Comparison of ENCODE assay signal across 9 cellular contexts in the genomic region with DNA sequence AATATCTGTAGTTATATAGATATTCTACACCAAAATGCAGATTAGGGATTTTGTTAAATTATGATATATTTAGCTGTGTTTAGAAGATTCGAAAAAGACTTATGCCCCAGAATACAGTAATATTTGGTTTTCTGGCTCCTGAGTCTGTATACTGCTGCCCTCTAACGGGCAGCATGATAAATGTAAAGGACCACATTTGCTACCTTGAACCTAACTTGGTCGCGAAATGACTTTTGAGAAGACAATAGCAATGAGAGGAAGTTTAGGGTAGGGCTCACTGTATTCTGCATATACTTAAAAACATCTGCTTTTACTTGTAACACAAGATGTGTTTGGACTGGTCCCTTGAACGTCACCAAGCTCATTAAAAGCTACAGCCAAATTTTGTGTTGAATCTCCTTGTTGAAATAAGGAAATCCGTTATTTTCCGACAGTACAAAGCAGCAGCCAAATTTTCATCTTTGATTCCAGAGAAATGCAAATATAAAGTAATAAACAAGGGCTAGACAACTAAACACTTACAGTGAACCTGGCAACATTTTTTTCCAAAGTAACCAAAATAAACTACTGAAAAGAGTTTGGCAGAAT.
A peak's percentile ranks its signal among the peaks of the same experiment; 100 is the strongest.
DNase-seq lines count a peak whose midpoint lies in the region; ATAC-seq and TF ChIP-seq lines count a peak whose summit lies in the region.
"Had no signal": no experiment of that assay in that cellular context is flagged by ENCODE, and none has a peak within 500 bp of the region (broad histone marks: within the 10 kb centered on the region; RNA-seq: fewer than 3 reads in every experiment).

No MANE protein-coding gene starts in this region.

- TF ChIP-seq CTCF in HCT116 (IDR thresholded peaks at IDR 0.05 in 2 of 3, conservative IDR thresholded peaks at IDR 0.05 in 1 of 3; ENCODE audit: borderline replicate concordance in 1 of 3, insufficient read depth in 1 of 3, low read depth in 2 of 3, low read length in 2 of 3) (peak; percentile 66 to 77 (median 69); a peak in 5 of 6 replicates), MCF 10A (IDR thresholded peaks at IDR 0.05; ENCODE audit: unreplicated experiment) (peak; percentile 76), kidney epithelial cell (IDR thresholded peaks at IDR 0.05; ENCODE audit: insufficient read depth, low read length, poor library complexity, severe bottlenecking) (peak; percentile 66), testis (IDR thresholded peaks at IDR 0.05) (peak; percentile 29 to 60 (median 60))

- no peak overlapping the region for H3K4me3 Mint-ChIP-seq in MCF 10A (ENCODE audit: unreplicated experiment)
- H3K4me3 Mint-ChIP-seq: CD8-positive, alpha-beta memory T cell had no signal

- no peaks in the 10 kb centered on the region for H3K9me3 ChIP-seq in HCT116 (ENCODE audit: control insufficient read depth in 1 of 2, insufficient read depth in 1 of 2, low read depth in 1 of 2, low read length in 2 of 2)
- no peaks in the 10 kb centered on the region for H3K9me3 ChIP-seq in testis

- TF ChIP-seq POLR2A in HCT116 (IDR thresholded peaks at IDR 0.05; ENCODE audit: borderline replicate concordance, extremely low read depth, insufficient read depth, insufficient read length): no peak
- no peak for TF ChIP-seq POLR2A in testis (IDR thresholded peaks at IDR 0.05)

- no peaks in the 10 kb centered on the region for H3K36me3 Mint-ChIP-seq in MCF 10A (ENCODE audit: insufficient read depth, unreplicated experiment)

- H2AFZ ChIP-seq in HCT116 (ENCODE audit: low read depth, low read length, poor library complexity, severe bottlenecking): no peak overlapping the region

- peak overlapping the region; percentile 8 for H3K27ac Mint-ChIP-seq in MCF 10A (ENCODE audit: low read depth, unreplicated experiment)
- H3K27ac Mint-ChIP-seq: CD8-positive, alpha-beta memory T cell had no signal

- RAD21 ChIA-PET in HCT116 (lab: Charles Lee; ENCODE audit: low non-redundant PET in 1 of 2, low total read pairs in 2 of 2, uncharacterized antibody in 2 of 2, unreplicated experiment in 2 of 2): no interaction called here

- CTCF ChIA-PET in HCT116 (lab: Charles Lee): interaction anchor here (0.6 to 2.5 kb wide), 7 partner anchors 10 to 970 kb away, joined by 3 to 13 read pairs (median 4); partner anchors contain the start of gene ADM
- CTCF ChIA-PET in MCF 10A (lab: Yijun Ruan, JAX): interaction anchor here (0.6 to 3.9 kb wide), 44 partner anchors 10 to 763 kb away, joined by 3 to 47 read pairs (median 4); no protein-coding TSS in a partner anchor

- peak; percentile 80 for TF ChIP-seq RAD21 in HCT116 (IDR thresholded peaks at IDR 0.05; ENCODE audit: low read depth)

- WGBS in testis, 2 donors: 42 to 44% methylated on average over 7 of the region's 7 CpGs

- H3K9me2 ChIP-seq in HCT116 (ENCODE audit: insufficient read depth): no peaks in the 10 kb centered on the region

- BruUV-seq in HCT116 (replicated peaks; lab: Mats Ljungman, UMichigan): no TSS peak
- BruUV-seq in MCF 10A (replicated peaks; lab: Mats Ljungman, UMichigan): no TSS peak

- no peaks in the 10 kb centered on the region for H3K79me2 ChIP-seq in HCT116 (ENCODE audit: insufficient read depth, low read length)

- no peaks in the 10 kb centered on the region for H3K9me3 Mint-ChIP-seq in MCF 10A (ENCODE audit: unreplicated experiment)
- H3K9me3 Mint-ChIP-seq: CD8-positive, alpha-beta memory T cell had no signal

- POLR2A ChIA-PET in HCT116 (lab: Charles Lee) (interaction anchor here (0.9 kb wide), 1 partner anchor 332 kb away, joined by 4 read pairs; the partner anchor contains the start of gene ADM), MCF 10A (lab: Yijun Ruan, JAX) (interaction anchor here (0.8 to 2.6 kb wide), 10 partner anchors 91 to 336 kb away, joined by 3 to 11 read pairs (median 5); no protein-coding TSS in a partner anchor)

- H4K20me1 ChIP-seq in HCT116 (ENCODE audit: insufficient read depth): no peaks in the 10 kb centered on the region

- DNase-seq in NCI-H1417 (lab: John Stamatoyannopoulos, UW) (peak in 2 of 3 experiments; percentile 21 to 38), NCI-H1417 treated with DMSO at 0.1 percent for 48 hours (lab: John Stamatoyannopoulos, UW) (no peak), HCT116 (ENCODE audit: low read depth, low spot score) (peak; percentile 16), NOMO-1 (lab: John Stamatoyannopoulos, UW; ENCODE audit: unreplicated experiment in 2 of 2) (peak; percentile 7 to 52), MCF 10A (ENCODE audit: unreplicated experiment) (peak; percentile 60), kidney epithelial cell (ENCODE audit: low read depth) (no peak), testis (peak; percentile 37), amniotic stem cell (lab: John Stamatoyannopoulos, UW) (no peak)

- H3K27me3 ChIP-seq in HCT116 (ENCODE audit: insufficient read depth, low read length) (no peaks in the 10 kb centered on the region), kidney epithelial cell (ENCODE audit: control insufficient read depth, insufficient read depth, low read length) (no peaks in the 10 kb centered on the region), testis (no peaks in the 10 kb centered on the region)

- no peaks in the 10 kb centered on the region for H3K27me3 Mint-ChIP-seq in MCF 10A (ENCODE audit: insufficient read depth, unreplicated experiment)
- H3K27me3 Mint-ChIP-seq: CD8-positive, alpha-beta memory T cell had no signal

- intact Hi-C loops in HCT116 (cut with micrococcal nuclease) (loop anchor here (1.0 to 10.0 kb wide), 5 partner anchors 110 to 358 kb away; partner anchors contain the start of gene ADM), MCF 10A (cut with micrococcal nuclease) (loop anchor here (1.0 to 10.0 kb wide), 6 partner anchors 111 to 762 kb away; no protein-coding TSS in a partner anchor), testis (cut with DNase I; ENCODE audit: low total_unique reads) (loop anchor here (10.0 kb wide), 1 partner anchor 218 kb away; no protein-coding TSS in a partner anchor)

- no peaks in the 10 kb centered on the region for H3K36me3 ChIP-seq in HCT116 (ENCODE audit: control insufficient read depth in 1 of 2, insufficient read depth in 2 of 2, low read length in 2 of 2)
- H3K36me3 ChIP-seq in kidney epithelial cell (ENCODE audit: control insufficient read depth, insufficient read depth, low read length): no peaks in the 10 kb centered on the region
- no peaks in the 10 kb centered on the region for H3K36me3 ChIP-seq in testis (ENCODE audit: low read depth, missing control alignments)

- H3K4me1 ChIP-seq in HCT116 (ENCODE audit: control insufficient read depth in 1 of 2, insufficient read depth in 2 of 2, low read length in 2 of 2) (no peaks in the 10 kb centered on the region), testis (no peaks in the 10 kb centered on the region)

- peak; percentile 67; the same call in 1 of the 2 replicates for ATAC-seq in HCT116

- H3K27ac ChIP-seq in HCT116 (ENCODE audit: low read depth, low read length) (no peak overlapping the region), testis (no peak overlapping the region)

- no peak overlapping the region for H3K9ac ChIP-seq in HCT116 (ENCODE audit: low read length)

- H3K4me1 Mint-ChIP-seq in MCF 10A (ENCODE audit: insufficient read depth, unreplicated experiment): peaks cover 6% of the 10 kb centered on the region
- H3K4me1 Mint-ChIP-seq: CD8-positive, alpha-beta memory T cell had no signal

- no peak overlapping the region for H3K4me3 ChIP-seq in HCT116 (replicated peaks in 1 of 2; ENCODE audit: low read depth in 1 of 2, low read length in 2 of 2)
- H3K4me3 ChIP-seq in kidney epithelial cell (ENCODE audit: low read depth, low read length): no peak overlapping the region
- no peak overlapping the region for H3K4me3 ChIP-seq in testis

- H3K4me2 ChIP-seq in HCT116 (ENCODE audit: low read length): no peak overlapping the region

TF ChIP-seq in HCT116, 20 proteins besides CTCF, POLR2A, EP300 and RAD21:
- TF ChIP-seq CEBPB (IDR thresholded peaks at IDR 0.05; ENCODE audit: low read depth) (no peak), YY1 (IDR thresholded peaks at IDR 0.05; ENCODE audit: extremely low read depth, insufficient replicate concordance, low read depth, low read length) (peak; percentile 11)

Comparison
In these comparisons a context has a peak if more than half of its experiments do, and no peak if none do; other contexts are left out.
1. DNase-seq: peak in NCI-H1417 (2 of 3), HCT116 (single experiment), NOMO-1 (2 of 2), MCF 10A (single experiment) and testis (single experiment); none in NCI-H1417 treated with DMSO at 0.1 percent for 48 hours (single experiment), kidney epithelial cell (single experiment) and amniotic stem cell (single experiment).
2. Peak in every context shown above with its lines, with median percentiles within 50 percentile points of each other: CTCF ChIP-seq.